7 cellular contexts compared by ENCODE assay signal in the genomic region with DNA sequence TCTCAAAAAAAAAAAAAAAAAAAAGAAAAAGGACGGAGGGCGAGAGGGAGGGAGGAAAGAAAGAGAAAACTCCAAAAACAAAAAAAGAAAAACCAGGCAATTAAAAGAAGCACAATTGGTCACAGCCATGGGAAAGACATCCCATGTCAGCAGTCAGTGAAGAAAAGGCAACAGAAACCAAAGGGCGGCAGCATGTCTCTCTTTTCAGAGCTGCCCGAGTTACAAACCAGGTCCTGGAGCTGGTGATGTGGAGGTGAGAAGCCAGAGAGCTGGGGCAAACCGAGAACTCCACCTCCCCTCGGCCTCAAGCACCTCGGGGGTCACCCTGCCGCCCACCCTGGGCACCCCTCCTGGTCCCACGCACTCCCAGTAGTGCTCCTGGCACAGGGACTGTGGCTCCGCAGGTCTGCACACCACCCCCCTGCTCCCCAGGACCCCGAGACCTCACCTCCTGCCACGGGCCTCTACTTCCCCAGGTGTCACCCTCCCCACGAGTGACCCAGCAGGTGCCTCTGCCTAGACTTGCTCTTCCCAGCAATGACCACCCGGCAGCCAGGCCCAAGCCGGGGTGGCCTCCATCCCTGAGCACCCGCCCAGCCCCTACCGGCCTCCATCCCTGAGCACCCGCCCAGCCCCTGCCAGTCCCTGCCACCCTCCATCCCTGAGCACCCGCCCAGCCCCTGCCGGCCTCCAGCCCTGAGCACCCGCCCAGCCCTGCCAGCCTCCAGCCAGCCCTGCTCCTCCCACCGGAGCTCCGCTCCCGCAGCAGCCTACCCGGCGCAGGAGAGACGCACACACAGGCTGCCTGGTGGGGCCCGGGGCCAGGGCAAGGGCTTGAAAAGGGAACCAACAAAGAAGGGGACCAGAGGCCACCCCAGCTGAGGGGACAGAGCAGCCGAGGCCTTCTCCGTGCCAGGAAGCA. TPM values are rescaled to one million over a fixed set of nuclear protein-coding genes. Genes with fewer than 3 reads are reported as not detected.
DNase-seq lines count a peak whose midpoint lies in the region; ATAC-seq and TF ChIP-seq lines count a peak whose summit lies in the region.
"Not testable (repeated sequence)": the region's sequence is repeated elsewhere in the genome, so short reads cannot be mapped to it uniquely, and the experiment has no call there.

No MANE protein-coding gene starts in this region.

- peak in 1 of 2 donors; percentile 10 for ATAC-seq in left cardiac atrium

- H3K27me3 ChIP-seq in H7 (ENCODE audit: control insufficient read depth, insufficient read depth, low read length); stomach: not testable (repeated sequence)

- not testable (repeated sequence) for TF ChIP-seq CTCF in stomach (IDR thresholded peaks at IDR 0.05)

- TF ChIP-seq POLR2A in stomach (IDR thresholded peaks at IDR 0.05): not testable (repeated sequence)

- peaks cover 21 to 59% (median 47%) of the 10 kb centered on the region in 4 donors for H3K4me1 ChIP-seq in stomach

- TF ChIP-seq EP300 in stomach (IDR thresholded peaks at IDR 0.05): not testable (repeated sequence)

- H3K27ac ChIP-seq in stomach: peak overlapping the region in 3 of 5 donors; percentile 83 to 92 (median 89)

- WGBS in stomach, 5 donors: 58 to 65% (median 60%) methylated on average over 16 to 30 of the region's 30 CpGs

- not testable (repeated sequence) for H3K36me3 ChIP-seq in H7 (replicated peaks; ENCODE audit: control insufficient read depth, insufficient read depth, low read length); stomach

- not testable (repeated sequence) for H3K9me3 ChIP-seq in stomach

- DNase-seq in H7 (peak; percentile 36), cerebellum (ENCODE audit: low spot score) (peak; percentile 30), left cardiac atrium (peak; percentile 25), middle frontal gyrus (ENCODE audit: extremely low spot score, low spot score) (peak; percentile 2), pons (ENCODE audit: low spot score) (peak; percentile 3), stomach (peak; percentile 38)
- peak; percentile 47 for DNase-seq in activated CD8-positive, alpha-beta memory T cell treated with anti-CD3 and anti-CD28 coated beads, Interleukin-2, amount 50 U/mL, for 48 hours

- H3K4me3 ChIP-seq in H7 (ENCODE audit: insufficient read depth, low read depth, low read length): not testable (repeated sequence)
- H3K4me3 ChIP-seq in stomach: peak overlapping the region in 3 of 4 donors; percentile 16 to 31 (median 16)

- intact Hi-C loops in left cardiac atrium (cut with DNase I); stomach (cut with DNase I; ENCODE audit: low total_unique reads): not testable (repeated sequence)

RNA-seq across cellular contexts. Expression of gene RRN3, which starts 46.6 kb away (rescaled TPM):
- total RNA-seq in H7 (2014; rRNA removed; shearing (Covaris generic)): 24.8 and 28.3 TPM in 2 replicates
- total RNA-seq in cerebellum (46.9 TPM), left cardiac atrium (10 to 100 TPM; 20.0 to 25.6 TPM), stomach (10 to 100 TPM in 4 of 5 donors, 1 to 10 TPM in 1; 7.0 to 60.2 (median 14.3) TPM)
- 10 to 100 TPM in 1 of 3 donors, 1 to 10 TPM in 2; 8.8 to 14.4 (median 9.9) TPM for polyA plus RNA-seq in stomach
